Comparison of ENCODE assay signal across 23 cellular contexts in the genomic region with DNA sequence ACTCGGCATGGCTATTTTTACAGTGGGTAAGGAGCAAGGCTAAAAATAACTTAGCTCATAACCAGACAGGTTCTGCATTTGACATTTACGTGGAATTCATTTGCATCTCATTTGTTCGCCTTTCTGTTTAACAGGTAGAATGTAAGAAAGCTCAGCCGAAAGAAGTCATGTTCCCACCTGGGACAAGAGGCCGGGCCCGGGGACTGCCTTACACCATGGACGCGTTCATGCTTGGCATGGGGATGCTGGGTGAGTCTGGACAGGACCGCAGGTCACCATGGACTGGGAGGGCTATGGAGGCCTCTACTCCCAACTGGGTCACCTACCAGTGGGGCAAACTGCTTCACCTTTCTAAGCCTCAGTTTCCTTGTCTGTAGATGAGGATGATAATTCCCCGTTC.
"Had no signal": no experiment of that assay in that cellular context is flagged by ENCODE, and none has a peak within 500 bp of the region (broad histone marks: within the 10 kb centered on the region; RNA-seq: fewer than 3 reads in every experiment).

No MANE protein-coding gene starts in this region.

- DNase-seq: activated B cell treated with CpG ODN at 0.5 μM for 24 hours; activated CD4-positive, alpha-beta memory T cell treated with anti-CD3 and anti-CD28 coated beads for 36 hours; activated CD4-positive, alpha-beta T cell treated with anti-CD3 and anti-CD28 coated beads for 1 hour; activated CD4-positive, alpha-beta T cell treated with anti-CD3 and anti-CD28 coated beads, Interleukin-2, amount 10 ng/mL, durations not matched to agents 24 days and 14 days; activated CD8-positive, alpha-beta memory T cell treated with anti-CD3 and anti-CD28 coated beads for 24 hours; activated gamma-delta T cell; activated naive CD4-positive, alpha-beta T cell treated with anti-CD3 and anti-CD28 coated beads for 36 hours; activated T-cell treated with anti-CD3 and anti-CD28 coated beads, Interleukin-2, amount 50 U/mL, for 4 hours; amygdala; MG63; MV-4-11; NCI-H1092 treated with DMSO at 0.1 percent for 48 hours; NCI-H1417 treated with DMSO at 0.1 percent for 48 hours; NCI-H1694; NCI-H2029; NCI-H345; NCI-H510A; Peyer's patch; SHP77 had no signal

- H3K27ac ChIP-seq: KMS-11, Peyer's patch, RWPE1 had no signal

- H3K27ac Mint-ChIP-seq: activated B cell treated with CpG ODN at 0.5 μM for 24 hours; activated CD4-positive, alpha-beta memory T cell treated with anti-CD3 and anti-CD28 coated beads for 36 hours; activated CD4-positive, alpha-beta T cell treated with anti-CD3 and anti-CD28 coated beads, Interleukin-2, amount 10 ng/mL, durations not matched to agents 24 days and 14 days; activated naive CD4-positive, alpha-beta T cell treated with anti-CD3 and anti-CD28 coated beads for 36 hours; activated naive CD8-positive, alpha-beta T cell; T-helper 1 cell treated with Interleukin-12 subunit alpha and Interleukin-12 subunit beta and Interleukin-4 antibody, amounts not matched to agents 30 μg/mL and 1 μg/mL, for 36 hours had no signal

- H3K4me1 ChIP-seq: Peyer's patch had no signal

- H3K4me2 ChIP-seq: KMS-11 had no signal

- H3K9me3 ChIP-seq: Peyer's patch had no signal

- H3K27me3 Mint-ChIP-seq: activated B cell treated with CpG ODN at 0.5 μM for 24 hours; activated CD4-positive, alpha-beta memory T cell treated with anti-CD3 and anti-CD28 coated beads for 36 hours; activated CD4-positive, alpha-beta T cell treated with anti-CD3 and anti-CD28 coated beads, Interleukin-2, amount 10 ng/mL, durations not matched to agents 24 days and 14 days; activated naive CD8-positive, alpha-beta T cell had no signal

- H3K4me3 ChIP-seq: MG63, Peyer's patch had no signal

- H3K9ac ChIP-seq: KMS-11 had no signal

- H3K36me3 ChIP-seq: MG63, Peyer's patch had no signal

- ATAC-seq: activated T-cell treated with anti-CD3 and anti-CD28 coated beads, Interleukin-2, amount 50 U/mL, for 4 hours had no signal

- H3K4me3 Mint-ChIP-seq: activated B cell treated with CpG ODN at 0.5 μM for 24 hours; activated CD4-positive, alpha-beta memory T cell treated with anti-CD3 and anti-CD28 coated beads for 36 hours; activated CD4-positive, alpha-beta T cell treated with anti-CD3 and anti-CD28 coated beads, Interleukin-2, amount 10 ng/mL, durations not matched to agents 24 days and 14 days; activated naive CD4-positive, alpha-beta T cell treated with anti-CD3 and anti-CD28 coated beads for 36 hours; activated naive CD8-positive, alpha-beta T cell; activated T-cell treated with anti-CD3 and anti-CD28 coated beads, Interleukin-2, amount 50 U/mL, for 4 hours; T-helper 1 cell treated with Interleukin-12 subunit alpha and Interleukin-12 subunit beta and Interleukin-4 antibody, amounts not matched to agents 30 μg/mL and 1 μg/mL, for 36 hours had no signal

- H3K27me3 ChIP-seq: MG63, Peyer's patch had no signal

- H3K9me3 Mint-ChIP-seq: activated CD4-positive, alpha-beta T cell treated with anti-CD3 and anti-CD28 coated beads, Interleukin-2, amount 10 ng/mL, durations not matched to agents 24 days and 14 days; activated naive CD4-positive, alpha-beta T cell treated with anti-CD3 and anti-CD28 coated beads for 36 hours; activated T-cell treated with anti-CD3 and anti-CD28 coated beads, Interleukin-2, amount 50 U/mL, for 4 hours had no signal
